Comparison of ENCODE assay signal across 18 cellular contexts in the genomic region with DNA sequence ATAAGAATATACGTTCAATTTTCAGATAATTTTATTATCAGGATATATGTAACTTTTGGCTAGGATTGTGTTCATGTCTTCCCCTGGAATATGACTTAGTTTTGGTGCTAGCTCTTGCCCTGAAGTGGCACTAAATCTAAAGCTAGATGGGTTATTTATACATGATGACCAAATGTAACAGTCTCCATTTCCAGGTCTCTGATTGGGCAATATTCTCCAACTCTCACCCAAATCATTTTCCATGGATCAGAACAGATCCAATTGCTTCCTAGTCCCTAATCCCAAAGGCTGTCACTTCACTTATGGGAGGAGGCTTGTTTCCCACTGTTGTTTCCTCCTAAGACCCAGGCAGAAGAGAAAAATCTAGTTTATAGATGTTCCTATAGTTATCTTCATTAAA.
A peak's percentile ranks its signal among the peaks of the same experiment; 100 is the strongest.
DNase-seq lines count a peak whose midpoint lies in the region; ATAC-seq and TF ChIP-seq lines count a peak whose summit lies in the region.
"Had no signal": no experiment of that assay in that cellular context is flagged by ENCODE, and none has a peak within 500 bp of the region (broad histone marks: within the 10 kb centered on the region; RNA-seq: fewer than 3 reads in every experiment).

No MANE protein-coding gene starts in this region.

- H3K9me3 ChIP-seq in transverse colon: no peaks in the 10 kb centered on the region
- H3K9me3 ChIP-seq: BLaER1, Caco-2 had no signal

- no peaks in the 10 kb centered on the region for H3K9me3 Mint-ChIP-seq in WTC11

- no peaks in the 10 kb centered on the region for H3K36me3 ChIP-seq in transverse colon
- H3K36me3 ChIP-seq: BLaER1 had no signal

- TF ChIP-seq POLR2A in transverse colon (IDR thresholded peaks at IDR 0.05): no peak

- H3K4me3 ChIP-seq in transverse colon: no peak overlapping the region
- H3K4me3 ChIP-seq: BLaER1 had no signal

- H3K4me1 Mint-ChIP-seq in WTC11: peaks cover 30% of the 10 kb centered on the region
- H3K4me1 Mint-ChIP-seq: B cell; CD4-positive, CD25-positive, alpha-beta regulatory T cell had no signal

- ATAC-seq in WTC11 (no peak), GM18870 (IDR thresholded peaks at IDR 0.05; ENCODE audit: unreplicated experiment) (no peak)
- ATAC-seq: CD8-positive, alpha-beta T cell; HCT116 had no signal

- no peak for DNase-seq in WTC11 (ENCODE audit: low spot score)
- no peak for DNase-seq in Ammon's horn (ENCODE audit: low spot score)
- DNase-seq in NCI-H146 (lab: John Stamatoyannopoulos, UW): no peak
- DNase-seq in transverse colon: no peak
- DNase-seq: Caco-2; CD4-positive, CD25-positive, alpha-beta regulatory T cell; CD8-positive, alpha-beta T cell; DMS153; DND-41; H9 had no signal

- no peaks in the 10 kb centered on the region for H3K4me1 ChIP-seq in transverse colon
- H3K4me1 ChIP-seq: BLaER1, Caco-2 had no signal

- TF ChIP-seq CTCF in WTC11 (IDR thresholded peaks at IDR 0.05): no peak
- TF ChIP-seq CTCF in transverse colon (IDR thresholded peaks at IDR 0.05): no peak

- intact Hi-C loops in transverse colon (cut with DNase I; ENCODE audit: low total_unique reads): no loop called here

- no peak for TF ChIP-seq EP300 in transverse colon (IDR thresholded peaks at IDR 0.05; ENCODE audit: low read depth)

- no peak overlapping the region; the same call in 1 of the 2 replicates for H3K4me3 Mint-ChIP-seq in WTC11
- H3K4me3 Mint-ChIP-seq: B cell; CD4-positive, CD25-positive, alpha-beta regulatory T cell; CD8-positive, alpha-beta T cell had no signal

- no peak overlapping the region for H3K27ac Mint-ChIP-seq in WTC11
- H3K27ac Mint-ChIP-seq: B cell; CD8-positive, alpha-beta T cell had no signal

- H3K36me3 Mint-ChIP-seq in WTC11: peaks cover 5% of the 10 kb centered on the region
- H3K36me3 Mint-ChIP-seq: CD4-positive, CD25-positive, alpha-beta regulatory T cell; CD8-positive, alpha-beta T cell had no signal

- no peaks in the 10 kb centered on the region for H3K27me3 ChIP-seq in layer of hippocampus (ENCODE audit: control insufficient read depth, insufficient read depth, low read length)
- no peaks in the 10 kb centered on the region for H3K27me3 ChIP-seq in transverse colon
- H3K27me3 ChIP-seq: BLaER1 had no signal

- WGBS in transverse colon (ENCODE audit: low coverage in 1 of 2), 2 donors: 73 to 93% methylated on average over 1 of the region's 1 CpG

- H3K27me3 Mint-ChIP-seq in WTC11 (ENCODE audit: low read depth): peaks cover 2% of the 10 kb centered on the region
- H3K27me3 Mint-ChIP-seq: B cell; CD4-positive, CD25-positive, alpha-beta regulatory T cell had no signal

- CTCF ChIA-PET in WTC11 (lab: Charles Lee): no interaction called here

- in situ Hi-C loops in transverse colon (cut with MboI; ENCODE audit: low pct_ligation_motif_present in 1 of 4, low pct_unique_long_range_greater_than_20kb in 1 of 4, low sequenced_read_pairs in 3 of 4): no loop called here

- POLR2A ChIA-PET in WTC11 (lab: Charles Lee): interaction anchor here (0.6 kb wide), 1 partner anchor 1730 kb away, joined by 3 read pairs; a partner anchor contains a TSS

- H3K27ac ChIP-seq in cingulate gyrus (ENCODE audit: low read depth, low read length) (peak overlapping the region; percentile 89), layer of hippocampus (ENCODE audit: low read depth, low read length) (peak overlapping the region; percentile 70), temporal lobe (ENCODE audit: low read depth, low read length) (peak overlapping the region; percentile 97), transverse colon (no peak overlapping the region)
- H3K27ac ChIP-seq: BLaER1, C4-2B had no signal

TF ChIP-seq in WTC11, 78 proteins besides CTCF, POLR2A, EP300 and RAD21 (continues in another document):
- TF ChIP-seq ZNF219 (CRISPR knock-in tag; IDR thresholded peaks at IDR 0.05; ENCODE audit: borderline replicate concordance) (no peak), TCF7 (CRISPR knock-in tag; IDR thresholded peaks at IDR 0.05; ENCODE audit: low read depth) (no peak), JAZF1 (CRISPR knock-in tag; IDR thresholded peaks at IDR 0.05) (no peak), ETV6 (CRISPR knock-in tag; IDR thresholded peaks at IDR 0.05) (no peak), ZNF317 (CRISPR knock-in tag; IDR thresholded peaks at IDR 0.05; ENCODE audit: borderline replicate concordance, low read depth) (no peak), ZNF416 (CRISPR knock-in tag; IDR thresholded peaks at IDR 0.05) (peak; percentile 77), ZNF671 (CRISPR knock-in tag; IDR thresholded peaks at IDR 0.05) (peak; percentile 83), EMX1 (CRISPR knock-in tag; IDR thresholded peaks at IDR 0.05) (0 out of 2 replicates have a peak, but pooled peaks have one; percentile 75), RELA (CRISPR knock-in tag; IDR thresholded peaks at IDR 0.05; ENCODE audit: borderline replicate concordance) (no peak), NFATC4 (CRISPR knock-in tag; IDR thresholded peaks at IDR 0.05) (peak; percentile 83)
- TF ChIP-seq, protein P1, sequence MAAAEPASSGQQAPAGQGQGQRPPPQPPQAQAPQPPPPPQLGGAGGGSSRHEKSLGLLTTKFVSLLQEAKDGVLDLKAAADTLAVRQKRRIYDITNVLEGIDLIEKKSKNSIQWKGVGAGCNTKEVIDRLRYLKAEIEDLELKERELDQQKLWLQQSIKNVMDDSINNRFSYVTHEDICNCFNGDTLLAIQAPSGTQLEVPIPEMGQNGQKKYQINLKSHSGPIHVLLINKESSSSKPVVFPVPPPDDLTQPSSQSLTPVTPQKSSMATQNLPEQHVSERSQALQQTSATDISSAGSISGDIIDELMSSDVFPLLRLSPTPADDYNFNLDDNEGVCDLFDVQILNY (CRISPR knock-in tag; IDR thresholded peaks at IDR 0.05): no peak
- TF ChIP-seq, protein P2, sequence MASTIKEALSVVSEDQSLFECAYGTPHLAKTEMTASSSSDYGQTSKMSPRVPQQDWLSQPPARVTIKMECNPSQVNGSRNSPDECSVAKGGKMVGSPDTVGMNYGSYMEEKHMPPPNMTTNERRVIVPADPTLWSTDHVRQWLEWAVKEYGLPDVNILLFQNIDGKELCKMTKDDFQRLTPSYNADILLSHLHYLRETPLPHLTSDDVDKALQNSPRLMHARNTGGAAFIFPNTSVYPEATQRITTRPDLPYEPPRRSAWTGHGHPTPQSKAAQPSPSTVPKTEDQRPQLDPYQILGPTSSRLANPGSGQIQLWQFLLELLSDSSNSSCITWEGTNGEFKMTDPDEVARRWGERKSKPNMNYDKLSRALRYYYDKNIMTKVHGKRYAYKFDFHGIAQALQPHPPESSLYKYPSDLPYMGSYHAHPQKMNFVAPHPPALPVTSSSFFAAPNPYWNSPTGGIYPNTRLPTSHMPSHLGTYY (CRISPR knock-in tag; IDR thresholded peaks at IDR 0.05): peak; percentile 11
- TF ChIP-seq, protein P3, sequence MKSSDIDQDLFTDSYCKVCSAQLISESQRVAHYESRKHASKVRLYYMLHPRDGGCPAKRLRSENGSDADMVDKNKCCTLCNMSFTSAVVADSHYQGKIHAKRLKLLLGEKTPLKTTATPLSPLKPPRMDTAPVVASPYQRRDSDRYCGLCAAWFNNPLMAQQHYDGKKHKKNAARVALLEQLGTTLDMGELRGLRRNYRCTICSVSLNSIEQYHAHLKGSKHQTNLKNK (CRISPR knock-in tag; IDR thresholded peaks at IDR 0.05): peak; percentile 83
- TF ChIP-seq, protein P4, sequence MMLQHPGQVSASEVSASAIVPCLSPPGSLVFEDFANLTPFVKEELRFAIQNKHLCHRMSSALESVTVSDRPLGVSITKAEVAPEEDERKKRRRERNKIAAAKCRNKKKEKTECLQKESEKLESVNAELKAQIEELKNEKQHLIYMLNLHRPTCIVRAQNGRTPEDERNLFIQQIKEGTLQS (CRISPR knock-in tag; conservative IDR thresholded peaks at IDR 0.05): no peak
- TF ChIP-seq, protein P5, sequence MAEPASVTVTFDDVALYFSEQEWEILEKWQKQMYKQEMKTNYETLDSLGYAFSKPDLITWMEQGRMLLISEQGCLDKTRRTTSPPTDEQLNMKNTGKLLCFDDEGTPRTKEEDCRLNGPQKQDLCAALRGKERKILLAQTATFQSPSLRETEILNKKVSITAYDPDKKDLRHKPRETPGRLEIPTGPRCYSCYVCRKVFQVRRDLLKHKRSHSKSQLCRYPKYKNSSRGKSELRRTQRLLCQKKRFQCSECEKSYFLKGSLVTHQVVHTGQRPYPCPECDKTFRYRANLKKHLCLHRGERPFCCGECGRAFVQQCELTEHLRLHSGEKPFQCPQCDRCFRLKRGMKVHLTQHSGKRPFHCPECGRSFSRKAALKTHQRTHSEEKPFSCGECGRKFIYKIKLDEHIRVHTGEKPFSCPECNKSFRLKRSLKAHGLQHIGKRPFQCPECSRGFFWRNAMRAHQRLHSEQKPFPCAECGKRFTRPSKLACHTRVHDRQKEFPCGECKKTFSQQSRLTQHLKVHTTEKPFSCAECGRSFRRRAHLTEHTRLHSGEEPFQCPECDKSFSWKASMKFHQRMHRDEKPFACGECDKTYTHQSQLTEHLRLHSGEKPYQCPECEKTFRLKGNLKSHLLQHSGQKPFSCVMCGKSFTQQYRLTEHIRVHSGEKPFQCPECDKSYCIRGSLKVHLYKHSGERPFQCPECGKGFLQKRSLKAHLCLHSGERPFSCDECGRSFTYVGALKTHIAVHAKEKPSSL (CRISPR knock-in tag; conservative IDR thresholded peaks at IDR 0.05): peak; percentile 91
- TF ChIP-seq, protein P6, sequence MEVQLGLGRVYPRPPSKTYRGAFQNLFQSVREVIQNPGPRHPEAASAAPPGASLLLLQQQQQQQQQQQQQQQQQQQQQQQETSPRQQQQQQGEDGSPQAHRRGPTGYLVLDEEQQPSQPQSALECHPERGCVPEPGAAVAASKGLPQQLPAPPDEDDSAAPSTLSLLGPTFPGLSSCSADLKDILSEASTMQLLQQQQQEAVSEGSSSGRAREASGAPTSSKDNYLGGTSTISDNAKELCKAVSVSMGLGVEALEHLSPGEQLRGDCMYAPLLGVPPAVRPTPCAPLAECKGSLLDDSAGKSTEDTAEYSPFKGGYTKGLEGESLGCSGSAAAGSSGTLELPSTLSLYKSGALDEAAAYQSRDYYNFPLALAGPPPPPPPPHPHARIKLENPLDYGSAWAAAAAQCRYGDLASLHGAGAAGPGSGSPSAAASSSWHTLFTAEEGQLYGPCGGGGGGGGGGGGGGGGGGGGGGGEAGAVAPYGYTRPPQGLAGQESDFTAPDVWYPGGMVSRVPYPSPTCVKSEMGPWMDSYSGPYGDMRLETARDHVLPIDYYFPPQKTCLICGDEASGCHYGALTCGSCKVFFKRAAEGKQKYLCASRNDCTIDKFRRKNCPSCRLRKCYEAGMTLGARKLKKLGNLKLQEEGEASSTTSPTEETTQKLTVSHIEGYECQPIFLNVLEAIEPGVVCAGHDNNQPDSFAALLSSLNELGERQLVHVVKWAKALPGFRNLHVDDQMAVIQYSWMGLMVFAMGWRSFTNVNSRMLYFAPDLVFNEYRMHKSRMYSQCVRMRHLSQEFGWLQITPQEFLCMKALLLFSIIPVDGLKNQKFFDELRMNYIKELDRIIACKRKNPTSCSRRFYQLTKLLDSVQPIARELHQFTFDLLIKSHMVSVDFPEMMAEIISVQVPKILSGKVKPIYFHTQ (CRISPR knock-in tag; IDR thresholded peaks at IDR 0.05): peak; percentile 89

Comparison
In these comparisons a context has a peak if more than half of its experiments do, and no peak if none do; other contexts are left out.
1. H3K27ac ChIP-seq: peak in cingulate gyrus (single experiment), layer of hippocampus (single experiment) and temporal lobe (single experiment); none in transverse colon (0 of 4).